Comparison of ENCODE assay signal across 21 cellular contexts in genomic region chr20:34294563-34294962, GRCh38. TPM values are rescaled to one million over a fixed set of nuclear protein-coding genes. Genes with fewer than 3 reads are reported as not detected.
A peak's percentile ranks its signal among the peaks of the same experiment; 100 is the strongest.
DNase-seq lines count a peak whose midpoint lies in the region; ATAC-seq and TF ChIP-seq lines count a peak whose summit lies in the region.
"Had no signal": no experiment of that assay in that cellular context is flagged by ENCODE, and none has a peak within 500 bp of the region (broad histone marks: within the 10 kb centered on the region; RNA-seq: fewer than 3 reads in every experiment).

No MANE protein-coding gene starts in this region.

- no peak for ATAC-seq in CD4-positive, CD25-positive, alpha-beta regulatory T cell (ENCODE audit: low read depth in 2 of 2)
- ATAC-seq in stimulated activated effector memory CD8-positive, alpha-beta T cell treated with anti-CD3 and anti-CD28 coated beads, Interleukin-12 subunit alpha, Interleukin-12 subunit beta, amount 100 ng/mL, for 72 hours = no peak
- ATAC-seq in HG03571 (IDR thresholded peaks at IDR 0.05; ENCODE audit: unreplicated experiment) = no peak
- ATAC-seq: A549 had no signal

- H3K27ac Mint-ChIP-seq in CD4-positive, CD25-positive, alpha-beta regulatory T cell = peak overlapping the region in 2 of 3 donors; percentile 17 to 44
- peak overlapping the region; percentile 85 for H3K27ac Mint-ChIP-seq in dendritic cell treated with granulocyte-macrophage colony-stimulating factor and Interleukin-4, amounts not matched to agents 40 ng/mL and 50 ng/mL, for 4 days
- H3K27ac Mint-ChIP-seq in stimulated activated effector memory CD8-positive, alpha-beta T cell treated with anti-CD3 and anti-CD28 coated beads, Interleukin-12 subunit alpha, Interleukin-12 subunit beta, amount 100 ng/mL, for 72 hours = peak overlapping the region; percentile 53

- H3K27me3 Mint-ChIP-seq in CD4-positive, CD25-positive, alpha-beta regulatory T cell = no peaks in the 10 kb centered on the region
- H3K27me3 Mint-ChIP-seq in dendritic cell treated with granulocyte-macrophage colony-stimulating factor and Interleukin-4, amounts not matched to agents 40 ng/mL and 50 ng/mL, for 4 days = no peaks in the 10 kb centered on the region
- H3K27me3 Mint-ChIP-seq: CD4-positive, alpha-beta memory T cell had no signal

- CTCF ChIA-PET in HEK293 (lab: Yijun Ruan, JAX) = interaction anchor here (2.7 kb wide), 1 partner anchor 18 kb away, joined by 11 read pairs; no protein-coding TSS in a partner anchor

- no peak for DNase-seq in CD4-positive, CD25-positive, alpha-beta regulatory T cell
- DNase-seq in stimulated activated effector memory CD8-positive, alpha-beta T cell treated with anti-CD3 and anti-CD28 coated beads, Interleukin-12 subunit alpha, Interleukin-12 subunit beta, amount 100 ng/mL, for 72 hours (ENCODE audit: low spot score in 2 of 2) = no peak
- DNase-seq in tibial artery (no peak), KBM-7 (no peak)
- DNase-seq: 8988T; ACHN; AML-193; BE2C; Calu3; CD4-positive, alpha-beta memory T cell; COR-L47; DMS153; DND-41; GOT3; HCEC 1CT had no signal

- in situ Hi-C loops in KBM-7 (cut with MboI; ENCODE audit: low pct_unique_long_range_greater_than_20kb, low sequenced_read_pairs) = no loop called here

- H3K27ac ChIP-seq in CD4-positive, CD25-positive, alpha-beta regulatory T cell (ENCODE audit: insufficient read depth, low read length, poor library complexity, severe bottlenecking) = no peak overlapping the region
- H3K27ac ChIP-seq in HEK293 (ENCODE audit: extremely low read depth, low read depth, low read length) (no peak overlapping the region), tibial artery (no peak overlapping the region)
- H3K27ac ChIP-seq: A549 had no signal

- no peaks in the 10 kb centered on the region for H3K9me3 Mint-ChIP-seq in CD4-positive, CD25-positive, alpha-beta regulatory T cell
- no peaks in the 10 kb centered on the region for H3K9me3 Mint-ChIP-seq in dendritic cell treated with granulocyte-macrophage colony-stimulating factor and Interleukin-4, amounts not matched to agents 40 ng/mL and 50 ng/mL, for 4 days
- no peaks in the 10 kb centered on the region for H3K9me3 Mint-ChIP-seq in stimulated activated effector memory CD8-positive, alpha-beta T cell treated with anti-CD3 and anti-CD28 coated beads, Interleukin-12 subunit alpha, Interleukin-12 subunit beta, amount 100 ng/mL, for 72 hours
- H3K9me3 Mint-ChIP-seq: CD4-positive, alpha-beta memory T cell had no signal

- no peaks in the 10 kb centered on the region for H3K9me3 ChIP-seq in CD4-positive, CD25-positive, alpha-beta regulatory T cell (ENCODE audit: control insufficient read depth in 2 of 2, low read length in 2 of 2)
- H3K9me3 ChIP-seq in HEK293 (ENCODE audit: control insufficient read depth, insufficient read depth, low read depth, low read length) (no peaks in the 10 kb centered on the region), tibial artery (no peaks in the 10 kb centered on the region)
- H3K9me3 ChIP-seq: A549, BE2C had no signal

- no peak overlapping the region for H3K4me3 Mint-ChIP-seq in CD4-positive, CD25-positive, alpha-beta regulatory T cell
- no peak overlapping the region for H3K4me3 Mint-ChIP-seq in dendritic cell treated with granulocyte-macrophage colony-stimulating factor and Interleukin-4, amounts not matched to agents 40 ng/mL and 50 ng/mL, for 4 days
- no peak overlapping the region for H3K4me3 Mint-ChIP-seq in stimulated activated effector memory CD8-positive, alpha-beta T cell treated with anti-CD3 and anti-CD28 coated beads, Interleukin-12 subunit alpha, Interleukin-12 subunit beta, amount 100 ng/mL, for 72 hours
- H3K4me3 Mint-ChIP-seq: CD14-positive monocyte; CD4-positive, alpha-beta memory T cell had no signal

- no peak overlapping the region for H3K4me3 ChIP-seq in CD4-positive, CD25-positive, alpha-beta regulatory T cell (ENCODE audit: low read depth, low read length)
- H3K4me3 ChIP-seq in HEK293 (ENCODE audit: low read depth, low read length) (no peak overlapping the region), tibial artery (no peak overlapping the region)
- H3K4me3 ChIP-seq: A549; BLaER1 treated with 17β-estradiol and CSF1 and Interleukin-3, amounts not matched to agents 10 nM and 100 nM had no signal

- H3K36me3 Mint-ChIP-seq in CD4-positive, CD25-positive, alpha-beta regulatory T cell = peaks cover 45% of the 10 kb centered on the region
- H3K36me3 Mint-ChIP-seq in dendritic cell treated with granulocyte-macrophage colony-stimulating factor and Interleukin-4, amounts not matched to agents 40 ng/mL and 50 ng/mL, for 4 days (ENCODE audit: low read depth) = peaks cover 79% of the 10 kb centered on the region
- peaks cover 57% of the 10 kb centered on the region for H3K36me3 Mint-ChIP-seq in stimulated activated effector memory CD8-positive, alpha-beta T cell treated with anti-CD3 and anti-CD28 coated beads, Interleukin-12 subunit alpha, Interleukin-12 subunit beta, amount 100 ng/mL, for 72 hours

- H3K36me3 ChIP-seq in CD4-positive, CD25-positive, alpha-beta regulatory T cell (ENCODE audit: control insufficient read depth, insufficient read depth, low read length) = peaks cover 26% of the 10 kb centered on the region
- H3K36me3 ChIP-seq in HEK293 (ENCODE audit: control insufficient read depth in 2 of 2, insufficient read depth in 1 of 2, low read length in 2 of 2) = peaks cover 12 to 82% of the 10 kb centered on the region in 2 experiments; a peak in 2 of 3 replicates
- peaks cover 26 to 60% (median 46%) of the 10 kb centered on the region in 3 donors for H3K36me3 ChIP-seq in tibial artery

- no peaks in the 10 kb centered on the region for H3K4me1 ChIP-seq in CD4-positive, CD25-positive, alpha-beta regulatory T cell (ENCODE audit: control insufficient read depth, insufficient read depth, low read length, poor library complexity, severe bottlenecking)
- H3K4me1 ChIP-seq in HEK293 (ENCODE audit: control insufficient read depth, insufficient read depth, low read length) = no peaks in the 10 kb centered on the region
- no peaks in the 10 kb centered on the region for H3K4me1 ChIP-seq in tibial artery
- H3K4me1 ChIP-seq: BE2C had no signal

- POLR2A ChIA-PET in HEK293 (lab: Yijun Ruan, JAX) = no interaction called here

- H3K4me1 Mint-ChIP-seq in CD4-positive, CD25-positive, alpha-beta regulatory T cell = peaks cover 0 to 5% (median under 1%) of the 10 kb centered on the region in 4 donors
- H3K4me1 Mint-ChIP-seq in dendritic cell treated with granulocyte-macrophage colony-stimulating factor and Interleukin-4, amounts not matched to agents 40 ng/mL and 50 ng/mL, for 4 days (ENCODE audit: low read depth) = peaks cover 58% of the 10 kb centered on the region
- H3K4me1 Mint-ChIP-seq in stimulated activated effector memory CD8-positive, alpha-beta T cell treated with anti-CD3 and anti-CD28 coated beads, Interleukin-12 subunit alpha, Interleukin-12 subunit beta, amount 100 ng/mL, for 72 hours = no peaks in the 10 kb centered on the region

- TF ChIP-seq CTCF in HEK293 (tag by site-specific recombination; IDR thresholded peaks at IDR 0.05) (no peak), tibial artery (IDR thresholded peaks at IDR 0.05) (no peak)

- H3K27me3 ChIP-seq in CD4-positive, CD25-positive, alpha-beta regulatory T cell (ENCODE audit: control insufficient read depth, insufficient read depth, low read length) = no peaks in the 10 kb centered on the region
- no peaks in the 10 kb centered on the region for H3K27me3 ChIP-seq in tibial artery
- H3K27me3 ChIP-seq: BE2C; BLaER1 treated with 17β-estradiol and CSF1 and Interleukin-3, amounts not matched to agents 10 nM and 100 nM had no signal

- intact Hi-C loops in dendritic cell treated with granulocyte-macrophage colony-stimulating factor and Interleukin-4, amounts not matched to agents 40 ng/mL and 50 ng/mL, for 4 days (cut with micrococcal nuclease) = no loop called here
- intact Hi-C loops in tibial artery (cut with DNase I; ENCODE audit: low total_unique reads) = no loop called here

TF ChIP-seq in HEK293, 187 proteins besides CTCF, POLR2A, EP300 and RAD21:
- no peak for TF ChIP-seq ZNF19 (tag by site-specific recombination; IDR thresholded peaks at IDR 0.05; ENCODE audit: low read depth)
- TF ChIP-seq ZNF600 (tag by site-specific recombination; IDR thresholded peaks at IDR 0.05) = no peak
- no peak for TF ChIP-seq ZNF529 (tag by site-specific recombination; IDR thresholded peaks at IDR 0.05; ENCODE audit: insufficient replicate concordance)
- TF ChIP-seq ZNF37A (tag by site-specific recombination; IDR thresholded peaks at IDR 0.05) = peak; percentile 78
- TF ChIP-seq ZNF214 (tag by site-specific recombination; IDR thresholded peaks at IDR 0.05; ENCODE audit: borderline replicate concordance) = no peak
- TF ChIP-seq MZF1 (tag by site-specific recombination; IDR thresholded peaks at IDR 0.05; ENCODE audit: borderline replicate concordance) = no peak

RNA-seq across cellular contexts. Expression of gene AHCY, which starts 8.6 kb away (rescaled TPM):
- 15.4 TPM for total RNA-seq in CD4-positive, CD25-positive, alpha-beta regulatory T cell
- polyA plus RNA-seq in CD4-positive, CD25-positive, alpha-beta regulatory T cell = 10 to 100 TPM; 23.4 to 30.4 (median 26.8) TPM

RNA-seq across cellular contexts. Expression of gene ASIP, which starts 53.3 kb away (rescaled TPM):
- total RNA-seq in CD4-positive, CD25-positive, alpha-beta regulatory T cell = not detected
- polyA plus RNA-seq in CD4-positive, CD25-positive, alpha-beta regulatory T cell = not detected
- total RNA-seq: Calu3; CD4-positive, alpha-beta memory T cell had no signal
- polyA plus RNA-seq: A549; CD4-positive, alpha-beta memory T cell had no signal

Comparison
In these comparisons a context has a peak if more than half of its experiments do, and no peak if none do; other contexts are left out.
1. H3K27ac Mint-ChIP-seq: peak in every context shown above with its lines; median percentile 85 in dendritic cell treated with granulocyte-macrophage colony-stimulating factor and Interleukin-4, amounts not matched to agents 40 ng/mL and 50 ng/mL, for 4 days; 53 in stimulated activated effector memory CD8-positive, alpha-beta T cell treated with anti-CD3 and anti-CD28 coated beads, Interleukin-12 subunit alpha, Interleukin-12 subunit beta, amount 100 ng/mL, for 72 hours; 30 in CD4-positive, CD25-positive, alpha-beta regulatory T cell.